In the genomic region with DNA sequence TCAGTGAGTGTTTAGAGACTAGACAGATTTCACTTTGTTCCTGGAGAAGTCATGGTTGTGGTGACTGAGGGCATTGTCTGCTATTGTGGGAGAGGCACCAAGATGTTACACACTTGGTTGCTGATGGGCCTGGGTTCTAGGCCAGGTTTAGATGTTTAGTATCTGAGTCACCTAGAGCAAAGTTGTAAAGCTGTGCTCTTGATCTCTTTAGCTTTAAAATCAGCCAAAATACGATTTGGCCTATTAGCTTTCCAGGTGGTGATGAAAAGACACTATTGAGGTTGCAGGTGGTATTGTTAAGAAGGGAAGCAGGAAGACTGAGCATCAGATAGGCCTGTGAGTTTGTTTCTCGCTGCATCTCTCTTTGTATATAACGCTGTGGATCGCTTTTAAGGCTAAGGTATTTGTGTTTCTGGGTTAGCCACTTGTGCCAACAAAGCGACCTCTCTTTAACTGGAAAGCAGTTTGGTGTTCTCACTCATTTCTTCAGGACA, we compare ENCODE assay signal across 12 cellular contexts. TPM values are rescaled to one million over a fixed set of nuclear protein-coding genes. Genes with fewer than 3 reads are reported as not detected.
DNase-seq lines count a peak whose midpoint lies in the region; ATAC-seq, FAIRE-seq and TF ChIP-seq lines count a peak whose summit lies in the region.
"Had no signal": no experiment of that assay in that cellular context is flagged by ENCODE, and none has a peak within 500 bp of the region (broad histone marks: within the 10 kb centered on the region; RNA-seq: fewer than 3 reads in every experiment).

No MANE protein-coding gene starts in this region.

- no peaks in the 10 kb centered on the region for H3K27me3 ChIP-seq in fibroblast of lung (ENCODE audit: control insufficient read depth, insufficient read depth, low read length)
- H3K27me3 ChIP-seq in trophoblast cell (ENCODE audit: insufficient read depth, low read length) = no peaks in the 10 kb centered on the region
- no peaks in the 10 kb centered on the region for H3K27me3 ChIP-seq in neuronal stem cell (ENCODE audit: control insufficient read depth in 3 of 3, insufficient read depth in 3 of 3, low read depth in 1 of 3, low read length in 3 of 3)

- H3K4me1 ChIP-seq in fibroblast of lung (ENCODE audit: control insufficient read depth, extremely low read depth, insufficient read depth, low read length) (peaks cover 6% of the 10 kb centered on the region), trophoblast cell (ENCODE audit: control insufficient read depth in 1 of 2, insufficient read depth in 2 of 2, low read length in 2 of 2) (peaks cover 2 to 12% of the 10 kb centered on the region in 2 experiments), neuronal stem cell (ENCODE audit: control insufficient read depth in 2 of 2, insufficient read depth in 1 of 2, low read depth in 1 of 2, low read length in 2 of 2) (peaks cover 8 to 9% of the 10 kb centered on the region in 2 donors)

- H3K79me2 ChIP-seq in fibroblast of lung (ENCODE audit: control insufficient read depth, insufficient read depth, low read length) = peaks cover 95% of the 10 kb centered on the region
- no peaks in the 10 kb centered on the region for H3K79me2 ChIP-seq in trophoblast cell (ENCODE audit: control insufficient read depth, insufficient read depth, low read length, poor library complexity)

- H3K27ac ChIP-seq in fibroblast of lung (ENCODE audit: insufficient read depth, low read length) (no peak overlapping the region), trophoblast cell (ENCODE audit: low read depth, low read length) (no peak overlapping the region), neuronal stem cell (replicated peaks; ENCODE audit: low read length) (no peak overlapping the region)

- H4K12ac ChIP-seq in trophoblast cell (ENCODE audit: low read depth, low read length) = no peak overlapping the region

- no peak overlapping the region for H3K18ac ChIP-seq in trophoblast cell (ENCODE audit: low read length)
- no peak overlapping the region for H3K18ac ChIP-seq in neuronal stem cell (ENCODE audit: low read length)

- H3K23ac ChIP-seq in trophoblast cell (ENCODE audit: low read length) (no peak overlapping the region), neuronal stem cell (ENCODE audit: low read depth, low read length, poor library complexity) (no peak overlapping the region)

- FAIRE-seq in RCC 7860 (lab: Jason Lieb, UNC) = peak; percentile 95

- H3K9me3 ChIP-seq in fibroblast of lung (ENCODE audit: control insufficient read depth, insufficient read depth, low read depth, low read length) = no peaks in the 10 kb centered on the region
- no peaks in the 10 kb centered on the region for H3K9me3 ChIP-seq in trophoblast cell (ENCODE audit: insufficient read depth, low read depth, low read length)
- peaks cover 0 to 3% of the 10 kb centered on the region in 2 donors for H3K9me3 ChIP-seq in neuronal stem cell (replicated peaks in 1 of 2; ENCODE audit: control insufficient read depth in 2 of 2, insufficient read depth in 1 of 2, low read depth in 1 of 2, low read length in 2 of 2)

- no peak overlapping the region for H4K91ac ChIP-seq in trophoblast cell (ENCODE audit: low read depth, low read length)
- H4K91ac ChIP-seq in neuronal stem cell (ENCODE audit: low read depth, low read length, poor library complexity) = no peak overlapping the region

- H3K14ac ChIP-seq in trophoblast cell (ENCODE audit: low read length) (no peak overlapping the region), neuronal stem cell (ENCODE audit: low read length) (no peak overlapping the region)

- H2BK5ac ChIP-seq in trophoblast cell (ENCODE audit: low read depth, low read length, poor library complexity) (no peak overlapping the region), neuronal stem cell (ENCODE audit: low read length) (no peak overlapping the region)

- no peak for ATAC-seq in GM21447 (IDR thresholded peaks at IDR 0.05; ENCODE audit: unreplicated experiment)
- no peak for ATAC-seq in GM21529 (IDR thresholded peaks at IDR 0.05; ENCODE audit: unreplicated experiment)
- ATAC-seq: CD8-positive, alpha-beta T cell had no signal

- peak overlapping the region; percentile 27 for H3K4ac ChIP-seq in trophoblast cell (ENCODE audit: low read depth, low read length)
- H3K4ac ChIP-seq in neuronal stem cell (ENCODE audit: low read length) = no peak overlapping the region

- H3K9ac ChIP-seq in fibroblast of lung (ENCODE audit: insufficient read depth, low read length) = no peak overlapping the region
- no peak overlapping the region for H3K9ac ChIP-seq in trophoblast cell (ENCODE audit: low read length)
- H3K9ac ChIP-seq in neuronal stem cell (ENCODE audit: low read depth, low read length, poor library complexity) = no peak overlapping the region

- TF ChIP-seq CTCF in fibroblast of lung (conservative IDR thresholded peaks at IDR 0.05 in 1 of 2, IDR thresholded peaks at IDR 0.05 in 1 of 2; ENCODE audit: low read depth in 1 of 2, low read length in 2 of 2) = no peak

- H3K36me3 ChIP-seq in fibroblast of lung (ENCODE audit: control insufficient read depth, insufficient read depth, low read length) = no peaks in the 10 kb centered on the region
- H3K36me3 ChIP-seq in trophoblast cell (ENCODE audit: control insufficient read depth in 1 of 2, insufficient read depth in 2 of 2, low read length in 2 of 2) = no peaks in the 10 kb centered on the region
- no peaks in the 10 kb centered on the region for H3K36me3 ChIP-seq in neuronal stem cell (replicated peaks in 1 of 2; ENCODE audit: control insufficient read depth in 2 of 2, insufficient read depth in 2 of 2, low read length in 2 of 2)

- peak; percentile 70 for DNase-seq in AG20443 (ENCODE audit: low spot score)
- DNase-seq in RCC 7860 (ENCODE audit: low spot score) = peak; percentile 70
- DNase-seq in fibroblast of lung (ENCODE audit: low read depth in 2 of 2) = peak; percentile 35 to 94
- DNase-seq in trophoblast cell = no peak
- no peak for DNase-seq in neuronal stem cell (ENCODE audit: low spot score)
- DNase-seq in NCI-H2227 (lab: John Stamatoyannopoulos, UW; ENCODE audit: unreplicated experiment) = no peak
- DNase-seq: CD8-positive, alpha-beta T cell; effector CD8-positive, alpha-beta T cell; NCI-H510A had no signal

- H3K79me1 ChIP-seq in trophoblast cell (ENCODE audit: low read length) (no peaks in the 10 kb centered on the region), neuronal stem cell (ENCODE audit: low read depth, low read length) (no peaks in the 10 kb centered on the region)

- no peak overlapping the region for H4K8ac ChIP-seq in trophoblast cell (ENCODE audit: low read depth, low read length)
- H4K8ac ChIP-seq in neuronal stem cell (ENCODE audit: low read depth, low read length) = no peak overlapping the region

- H2AK5ac ChIP-seq in trophoblast cell (ENCODE audit: low read length) (no peak overlapping the region), neuronal stem cell (ENCODE audit: low read depth, low read length) (no peak overlapping the region)

- H2BK120ac ChIP-seq in trophoblast cell (ENCODE audit: insufficient read depth, low read length, poor library complexity) (no peak overlapping the region), neuronal stem cell (ENCODE audit: low read depth, low read length) (no peak overlapping the region)

- no CpG with 5 or more reads among the region's 5 CpGs for WGBS in trophoblast cell (ENCODE audit: extremely low coverage, insufficient coverage, insufficient read length)
- no CpG with 5 or more reads among the region's 5 CpGs for WGBS in neuronal stem cell (ENCODE audit: extremely low coverage in 2 of 2, insufficient read length in 2 of 2, insufficient replicate concordance in 1 of 2), 2 donors

- no peak overlapping the region for H2AFZ ChIP-seq in fibroblast of lung (ENCODE audit: low read length)
- H2AFZ ChIP-seq in trophoblast cell (ENCODE audit: insufficient read depth, low read length, poor library complexity) = no peak overlapping the region
- H2AFZ ChIP-seq in neuronal stem cell (ENCODE audit: low read length) = no peak overlapping the region

- H3K4me2 ChIP-seq in fibroblast of lung (ENCODE audit: extremely low read depth, insufficient read depth, low read length) (no peak overlapping the region), trophoblast cell (ENCODE audit: low read length) (no peak overlapping the region), neuronal stem cell (ENCODE audit: insufficient read depth, low read length, poor library complexity, severe bottlenecking) (no peak overlapping the region)

- H3K4me3 ChIP-seq in fibroblast of lung (replicated peaks in 1 of 4; ENCODE audit: control extremely low read depth in 1 of 4, insufficient read depth in 1 of 4, low read depth in 3 of 4, low read length in 4 of 4) (no peak overlapping the region), trophoblast cell (ENCODE audit: low read depth, low read length) (no peak overlapping the region), neuronal stem cell (ENCODE audit: low read length in 2 of 2) (no peak overlapping the region)
- H3K4me3 ChIP-seq: lung had no signal

- H2BK15ac ChIP-seq in neuronal stem cell (ENCODE audit: low read length) = no peak overlapping the region

- no peaks in the 10 kb centered on the region for H4K20me1 ChIP-seq in fibroblast of lung (ENCODE audit: control insufficient read depth, extremely low read depth, insufficient read depth, low read length)

- H2BK12ac ChIP-seq in trophoblast cell (ENCODE audit: low read length) (no peak overlapping the region), neuronal stem cell (ENCODE audit: low read length) (no peak overlapping the region)

RNA-seq across cellular contexts. Expression of a gene that starts 48.6 kb away (rescaled TPM):
- 53.7 and 63.9 TPM in 2 replicates for total RNA-seq in fibroblast of lung
- 36.9 and 49.5 TPM in 2 replicates for polyA plus RNA-seq in fibroblast of lung
- polyA plus RNA-seq in fibroblast of lung (2012) = 28.1 and 46.7 TPM in 2 replicates
- 241 and 323 TPM in 2 replicates for polyA minus RNA-seq in fibroblast of lung (ENCODE audit: low replicate concordance)
- polyA plus RNA-seq in trophoblast cell (2013) = 30.9 and 31.9 TPM in 2 replicates
- polyA plus RNA-seq in neuronal stem cell (2013, experiment 1 of 2) = 15.5 TPM
- 16.5 TPM for polyA plus RNA-seq in neuronal stem cell (2013, experiment 2 of 2)

Comparison
In these comparisons a context has a peak if more than half of its experiments do, and no peak if none do; other contexts are left out.
1. DNase-seq: peak in AG20443 (single experiment), RCC 7860 (single experiment) and fibroblast of lung (2 of 2); none in trophoblast cell (0 of 2), neuronal stem cell (single experiment) and NCI-H2227 (single experiment).